Comparison of ENCODE assay signal across 18 cellular contexts in genomic region chr2:106519767-106520166, GRCh38. TPM values are rescaled to one million over a fixed set of nuclear protein-coding genes. Genes with fewer than 3 reads are reported as not detected.
DNase-seq lines count a peak whose midpoint lies in the region; ATAC-seq and TF ChIP-seq lines count a peak whose summit lies in the region.
"Had no signal": no experiment of that assay in that cellular context is flagged by ENCODE, and none has a peak within 500 bp of the region (broad histone marks: within the 10 kb centered on the region; RNA-seq: fewer than 3 reads in every experiment).

No MANE protein-coding gene starts in this region.

- no peaks in the 10 kb centered on the region for H3K36me3 Mint-ChIP-seq in effector memory CD8-positive, alpha-beta T cell (ENCODE audit: insufficient read depth)
- H3K36me3 Mint-ChIP-seq: CD8-positive, alpha-beta T cell had no signal

- H3K4me3 ChIP-seq in OCI-LY1 (ENCODE audit: low read depth, low read length, poor library complexity, severe bottlenecking) (no peak overlapping the region), osteoblast (ENCODE audit: insufficient read depth, low read length) (no peak overlapping the region)
- H3K4me3 ChIP-seq: A549; BLaER1 treated with 17β-estradiol and CSF1 and Interleukin-3, amounts not matched to agents 10 nM and 100 nM had no signal

- peaks cover 3% of the 10 kb centered on the region for H3K4me1 ChIP-seq in OCI-LY1 (ENCODE audit: insufficient read depth, low read length, severe bottlenecking)
- H3K4me1 ChIP-seq in osteoblast (ENCODE audit: insufficient read depth, low read length): no peaks in the 10 kb centered on the region
- H3K4me1 ChIP-seq: Caco-2 had no signal

- H4K20me1 ChIP-seq in OCI-LY1 (ENCODE audit: insufficient read depth, low read length) (no peaks in the 10 kb centered on the region), osteoblast (ENCODE audit: insufficient read depth, low read length) (no peaks in the 10 kb centered on the region)
- H4K20me1 ChIP-seq: BLaER1 treated with 17β-estradiol and CSF1 and Interleukin-3, amounts not matched to agents 10 nM and 100 nM had no signal

- ATAC-seq in effector memory CD8-positive, alpha-beta T cell (replicated peaks): no peak
- no peak for ATAC-seq in HG02610 (IDR thresholded peaks at IDR 0.05; ENCODE audit: unreplicated experiment)
- ATAC-seq: A549; CD8-positive, alpha-beta T cell had no signal

- TF ChIP-seq CTCF in OCI-LY1 (IDR thresholded peaks at IDR 0.05; ENCODE audit: low read length) (no peak), osteoblast (IDR thresholded peaks at IDR 0.05; ENCODE audit: extremely low read depth, low read depth, low read length) (no peak)

- H3K9ac ChIP-seq in OCI-LY1 (ENCODE audit: low read length): no peak overlapping the region
- H3K9ac ChIP-seq: BLaER1 treated with 17β-estradiol and CSF1 and Interleukin-3, amounts not matched to agents 10 nM and 100 nM had no signal

- no peak overlapping the region for H3K27ac Mint-ChIP-seq in effector memory CD8-positive, alpha-beta T cell
- H3K27ac Mint-ChIP-seq: B cell; CD4-positive, alpha-beta T cell; CD8-positive, alpha-beta T cell had no signal

- no peaks in the 10 kb centered on the region for H3K4me1 Mint-ChIP-seq in effector memory CD8-positive, alpha-beta T cell (ENCODE audit: low read depth in 2 of 2)
- H3K4me1 Mint-ChIP-seq: B cell had no signal

- H3K4me3 Mint-ChIP-seq in effector memory CD8-positive, alpha-beta T cell: no peak overlapping the region
- H3K4me3 Mint-ChIP-seq: B cell; CD4-positive, alpha-beta T cell; CD8-positive, alpha-beta T cell had no signal

- H3F3A ChIP-seq in OCI-LY1 (ENCODE audit: insufficient read depth, low read length): no peaks in the 10 kb centered on the region

- H3K79me2 ChIP-seq in OCI-LY1 (ENCODE audit: insufficient read depth, low read length) (no peaks in the 10 kb centered on the region), osteoblast (ENCODE audit: insufficient read depth, low read length) (no peaks in the 10 kb centered on the region)

- peaks cover 2 to 7% of the 10 kb centered on the region in 2 donors for H3K9me3 Mint-ChIP-seq in effector memory CD8-positive, alpha-beta T cell

- H3K9me2 ChIP-seq in OCI-LY1 (ENCODE audit: low read depth, low read length): no peaks in the 10 kb centered on the region

- DNase-seq in RPMI8226 (peak; percentile 69), osteoblast (ENCODE audit: insufficient read length, low spot score, missing footprints) (peak; percentile 9)
- no peak for DNase-seq in effector memory CD8-positive, alpha-beta T cell
- DNase-seq: AML-193; Caco-2; Calu3; CD4-positive, alpha-beta T cell; CD8-positive, alpha-beta T cell; DMS79 treated with DMSO at 0.1 percent for 48 hours; GF-D8 had no signal

- H3K36me3 ChIP-seq in OCI-LY1 (ENCODE audit: insufficient read depth, low read length): no peaks in the 10 kb centered on the region
- H3K36me3 ChIP-seq in osteoblast (ENCODE audit: insufficient read depth, low read length): no peaks in the 10 kb centered on the region

- H3K4me2 ChIP-seq in OCI-LY1 (ENCODE audit: low read length): no peak overlapping the region
- H3K4me2 ChIP-seq in osteoblast (ENCODE audit: insufficient read depth, low read length): no peak overlapping the region
- H3K4me2 ChIP-seq: A549; BLaER1 treated with 17β-estradiol and CSF1 and Interleukin-3, amounts not matched to agents 10 nM and 100 nM had no signal

- H3K27ac ChIP-seq in OCI-LY1 (ENCODE audit: low read depth, low read length, poor library complexity, severe bottlenecking) (peak overlapping the region; percentile 15), osteoblast (ENCODE audit: low read depth, low read length) (no peak overlapping the region)
- H3K27ac ChIP-seq: 22Rv1; A549; BLaER1 treated with 17β-estradiol and CSF1 and Interleukin-3, amounts not matched to agents 10 nM and 100 nM; C4-2B had no signal

- H3K9me3 ChIP-seq in OCI-LY1 (ENCODE audit: low read length) (no peaks in the 10 kb centered on the region), osteoblast (ENCODE audit: low read depth, low read length) (no peaks in the 10 kb centered on the region)
- H3K9me3 ChIP-seq: A549, Caco-2 had no signal

- peaks cover 3% of the 10 kb centered on the region; the same call in 1 of the 2 replicates for H3K27me3 ChIP-seq in OCI-LY1 (ENCODE audit: insufficient read depth, low read length)
- no peaks in the 10 kb centered on the region for H3K27me3 ChIP-seq in osteoblast (ENCODE audit: insufficient read depth, low read length)
- H3K27me3 ChIP-seq: BLaER1 treated with 17β-estradiol and CSF1 and Interleukin-3, amounts not matched to agents 10 nM and 100 nM had no signal

- H2AFZ ChIP-seq in OCI-LY1 (ENCODE audit: low read length) (no peak overlapping the region), osteoblast (ENCODE audit: low read length) (no peak overlapping the region)

- H3K27me3 Mint-ChIP-seq in effector memory CD8-positive, alpha-beta T cell: peaks cover 0 to 6% of the 10 kb centered on the region in 2 donors
- H3K27me3 Mint-ChIP-seq: B cell; CD4-positive, alpha-beta T cell had no signal

RNA-seq across cellular contexts. Expression of gene CD8B2, which starts 32.6 kb away (rescaled TPM):
- total RNA-seq in osteoblast: not detected in 2 replicates
- total RNA-seq: A172, B cell, Calu3 had no signal

RNA-seq across cellular contexts. Expression of gene RGPD3, which starts 51.6 kb away (rescaled TPM):
- 0.36 and 0.59 TPM in 2 replicates for total RNA-seq in osteoblast
- total RNA-seq: Calu3 had no signal

Comparison
In these comparisons a context has a peak if more than half of its experiments do, and no peak if none do; other contexts are left out.
1. DNase-seq: peak in RPMI8226 (single experiment) and osteoblast (single experiment); none in effector memory CD8-positive, alpha-beta T cell (0 of 3).